ENCODE assay signal across 27 cellular contexts in the genomic region with DNA sequence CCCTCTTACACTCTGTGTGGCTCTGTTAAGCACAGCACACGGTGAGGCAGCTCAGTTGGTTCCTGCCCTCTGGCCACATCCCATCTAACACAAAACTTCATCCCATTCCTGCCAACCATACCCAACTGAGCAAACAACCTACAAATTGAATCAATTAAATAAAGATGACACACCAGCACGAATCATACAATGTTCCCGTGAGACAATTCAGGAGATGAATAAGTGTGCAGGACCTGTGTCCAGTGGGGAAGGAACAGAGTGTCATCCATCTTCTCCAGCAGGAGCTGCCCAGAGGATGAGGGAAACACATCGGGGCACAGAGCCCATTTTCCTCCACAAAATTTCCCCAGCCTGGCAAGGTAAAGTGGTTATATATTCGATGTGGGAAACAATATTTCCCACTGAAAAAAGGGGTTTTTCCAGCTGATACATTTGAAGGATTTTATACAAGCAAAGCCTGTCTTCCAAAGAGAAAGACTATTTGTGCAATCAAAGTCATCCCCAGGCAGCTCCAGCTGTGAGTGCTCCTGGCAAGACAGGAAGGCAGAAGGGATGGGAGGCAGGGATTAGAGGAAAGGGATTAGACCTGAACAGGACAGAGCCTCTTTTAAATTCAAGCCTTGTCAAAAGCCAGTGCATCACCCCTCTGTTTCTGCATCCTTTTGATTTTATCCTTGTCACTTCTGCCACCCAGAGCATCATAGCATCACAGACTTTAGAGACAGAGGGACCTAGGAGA.
A peak's percentile ranks its signal among the peaks of the same experiment; 100 is the strongest.
DNase-seq lines count a peak whose midpoint lies in the region; ATAC-seq and TF ChIP-seq lines count a peak whose summit lies in the region.
"Had no signal": no experiment of that assay in that cellular context is flagged by ENCODE, and none has a peak within 500 bp of the region (broad histone marks: within the 10 kb centered on the region; RNA-seq: fewer than 3 reads in every experiment).

No MANE protein-coding gene starts in this region.

- H3K4me1 Mint-ChIP-seq in stimulated activated effector memory CD8-positive, alpha-beta T cell treated with anti-CD3 and anti-CD28 coated beads, Interleukin-12 subunit alpha, Interleukin-12 subunit beta, amount 100 ng/mL, for 72 hours, result no peaks in the 10 kb centered on the region
- H3K4me1 Mint-ChIP-seq in activated CD4-positive, alpha-beta memory T cell treated with anti-CD3 and anti-CD28 coated beads for 36 hours (ENCODE audit: low read depth), result no peaks in the 10 kb centered on the region
- H3K4me1 Mint-ChIP-seq: activated CD4-positive, alpha-beta T cell treated with anti-CD3 and anti-CD28 coated beads, Interleukin-2, amount 10 ng/mL, durations not matched to agents 24 days and 14 days; activated CD8-positive, alpha-beta memory T cell treated with anti-CD3 and anti-CD28 coated beads, Interleukin-2, amount 10 ng/mL, durations not matched to agents 7 days and 5 days had no signal

- no peak overlapping the region for H3K27ac Mint-ChIP-seq in stimulated activated effector memory CD8-positive, alpha-beta T cell treated with anti-CD3 and anti-CD28 coated beads, Interleukin-12 subunit alpha, Interleukin-12 subunit beta, amount 100 ng/mL, for 72 hours
- no peak overlapping the region for H3K27ac Mint-ChIP-seq in activated CD4-positive, alpha-beta memory T cell treated with anti-CD3 and anti-CD28 coated beads for 36 hours
- H3K27ac Mint-ChIP-seq: activated CD4-positive, alpha-beta T cell treated with anti-CD3 and anti-CD28 coated beads, Interleukin-2, amount 10 ng/mL, durations not matched to agents 24 days and 14 days; activated CD8-positive, alpha-beta memory T cell treated with anti-CD3 and anti-CD28 coated beads, Interleukin-2, amount 10 ng/mL, durations not matched to agents 7 days and 5 days; activated naive CD4-positive, alpha-beta T cell treated with anti-CD3 and anti-CD28 coated beads, Interleukin-2, amount 50 U/mL, for 72 hours; endodermal cell; nephron progenitor cell had no signal

- no peak for TF ChIP-seq POLR2A in breast epithelium (IDR thresholded peaks at IDR 0.05)

- no peak overlapping the region for H3K4me2 ChIP-seq in mammary epithelial cell (ENCODE audit: insufficient read depth, low read depth, low read length)
- H3K4me2 ChIP-seq: BLaER1, smooth muscle cell had no signal

- CTCF ChIA-PET in mammary epithelial cell (lab: Charles Lee; ENCODE audit: low non-redundant PET), result no interaction called here
- CTCF ChIA-PET in activated CD4-positive, alpha-beta memory T cell treated with anti-CD3 and anti-CD28 coated beads for 36 hours (lab: Charles Lee), result no interaction called here

- peaks cover 6% of the 10 kb centered on the region for H3K79me2 ChIP-seq in mammary epithelial cell (ENCODE audit: insufficient read depth, low read length)

- no peaks in the 10 kb centered on the region for H3K27me3 Mint-ChIP-seq in activated CD4-positive, alpha-beta memory T cell treated with anti-CD3 and anti-CD28 coated beads for 36 hours
- H3K27me3 Mint-ChIP-seq: activated CD4-positive, alpha-beta T cell treated with anti-CD3 and anti-CD28 coated beads, Interleukin-2, amount 10 ng/mL, durations not matched to agents 24 days and 14 days; activated CD8-positive, alpha-beta memory T cell treated with anti-CD3 and anti-CD28 coated beads, Interleukin-2, amount 10 ng/mL, durations not matched to agents 7 days and 5 days had no signal

- 62% methylated on average over 5 of the region's 5 CpGs for WGBS in mammary epithelial cell (ENCODE audit: low coverage, missing lambda C conversion rate)

- in situ Hi-C loops in mammary epithelial cell (cut with MboI; ENCODE audit: low sequenced_read_pairs in 2 of 2), result no loop called here

- no peak overlapping the region for H2AFZ ChIP-seq in mammary epithelial cell (ENCODE audit: low read depth, low read length)

- POLR2A ChIA-PET in activated CD4-positive, alpha-beta memory T cell treated with anti-CD3 and anti-CD28 coated beads for 36 hours (lab: Charles Lee), result no interaction called here

- BruUV-seq in mammary epithelial cell (replicated peaks; lab: Mats Ljungman, UMichigan), result no TSS peak

- no peaks in the 10 kb centered on the region for H3K36me3 ChIP-seq in mammary epithelial cell (ENCODE audit: insufficient read depth, low read length)
- H3K36me3 ChIP-seq in breast epithelium, result no peaks in the 10 kb centered on the region
- H3K36me3 ChIP-seq: BLaER1, heart left ventricle had no signal

- H3K4me3 ChIP-seq in mammary epithelial cell (replicated peaks in 1 of 3; ENCODE audit: insufficient read depth in 1 of 3, low read depth in 2 of 3, low read length in 3 of 3) (no peak overlapping the region), breast epithelium (no peak overlapping the region)
- H3K4me3 ChIP-seq: BLaER1, heart left ventricle, mucosa of descending colon, smooth muscle cell had no signal

- H3K9me3 Mint-ChIP-seq in stimulated activated effector memory CD8-positive, alpha-beta T cell treated with anti-CD3 and anti-CD28 coated beads, Interleukin-12 subunit alpha, Interleukin-12 subunit beta, amount 100 ng/mL, for 72 hours, result no peaks in the 10 kb centered on the region
- H3K9me3 Mint-ChIP-seq in activated CD4-positive, alpha-beta memory T cell treated with anti-CD3 and anti-CD28 coated beads for 36 hours, result no peaks in the 10 kb centered on the region
- H3K9me3 Mint-ChIP-seq: activated CD4-positive, alpha-beta T cell treated with anti-CD3 and anti-CD28 coated beads, Interleukin-2, amount 10 ng/mL, durations not matched to agents 24 days and 14 days; activated naive CD4-positive, alpha-beta T cell treated with anti-CD3 and anti-CD28 coated beads, Interleukin-2, amount 50 U/mL, for 72 hours had no signal

- H3K9ac ChIP-seq in mammary epithelial cell (ENCODE audit: insufficient read depth, low read length), result no peak overlapping the region
- H3K9ac ChIP-seq: BLaER1 had no signal

- intact Hi-C loops in mammary epithelial cell (cut with micrococcal nuclease), result no loop called here
- intact Hi-C loops in breast epithelium (cut with DNase I; ENCODE audit: low total_unique reads), result no loop called here
- intact Hi-C loops in activated CD4-positive, alpha-beta memory T cell treated with anti-CD3 and anti-CD28 coated beads for 36 hours (cut with micrococcal nuclease), result no loop called here

- peak; percentile 49 for ATAC-seq in foreskin keratinocyte
- ATAC-seq in stimulated activated effector memory CD8-positive, alpha-beta T cell treated with anti-CD3 and anti-CD28 coated beads, Interleukin-12 subunit alpha, Interleukin-12 subunit beta, amount 100 ng/mL, for 72 hours, result peak; percentile 19
- ATAC-seq: activated CD8-positive, alpha-beta memory T cell treated with anti-CD3 and anti-CD28 coated beads, Interleukin-2, amount 10 ng/mL, durations not matched to agents 7 days and 5 days; activated naive CD4-positive, alpha-beta T cell treated with anti-CD3 and anti-CD28 coated beads, Interleukin-2, amount 50 U/mL, for 72 hours; mucosa of descending colon had no signal

- H3K27me3 ChIP-seq in mammary epithelial cell (ENCODE audit: insufficient read depth, low read length), result no peaks in the 10 kb centered on the region
- no peaks in the 10 kb centered on the region for H3K27me3 ChIP-seq in breast epithelium
- H3K27me3 ChIP-seq in foreskin keratinocyte, result no peaks in the 10 kb centered on the region
- H3K27me3 ChIP-seq: BLaER1, heart left ventricle had no signal

- H3K36me3 Mint-ChIP-seq in stimulated activated effector memory CD8-positive, alpha-beta T cell treated with anti-CD3 and anti-CD28 coated beads, Interleukin-12 subunit alpha, Interleukin-12 subunit beta, amount 100 ng/mL, for 72 hours, result no peaks in the 10 kb centered on the region
- no peaks in the 10 kb centered on the region for H3K36me3 Mint-ChIP-seq in activated CD4-positive, alpha-beta memory T cell treated with anti-CD3 and anti-CD28 coated beads for 36 hours
- H3K36me3 Mint-ChIP-seq: activated CD8-positive, alpha-beta memory T cell treated with anti-CD3 and anti-CD28 coated beads, Interleukin-2, amount 10 ng/mL, durations not matched to agents 7 days and 5 days; activated naive CD4-positive, alpha-beta T cell treated with anti-CD3 and anti-CD28 coated beads, Interleukin-2, amount 50 U/mL, for 72 hours had no signal

- DNase-seq in mammary epithelial cell (peak; percentile 61), breast epithelium (ENCODE audit: low spot score in 2 of 2) (no peak), NCI-H82 treated with DMSO at 0.1 percent for 48 hours (lab: John Stamatoyannopoulos, UW; ENCODE audit: unreplicated experiment) (peak; percentile 34), foreskin keratinocyte (no peak), NCI-H128 (lab: John Stamatoyannopoulos, UW; ENCODE audit: unreplicated experiment) (no peak), GM20000 (ENCODE audit: low spot score) (no peak)
- no peak for DNase-seq in stimulated activated effector memory CD8-positive, alpha-beta T cell treated with anti-CD3 and anti-CD28 coated beads, Interleukin-12 subunit alpha, Interleukin-12 subunit beta, amount 100 ng/mL, for 72 hours (ENCODE audit: low spot score in 2 of 2)
- DNase-seq in activated CD4-positive, alpha-beta memory T cell treated with anti-CD3 and anti-CD28 coated beads for 36 hours, result no peak
- DNase-seq: activated CD4-positive, alpha-beta T cell treated with anti-CD3 and anti-CD28 coated beads, Interleukin-2, amount 10 ng/mL, durations not matched to agents 24 days and 14 days; activated CD8-positive, alpha-beta memory T cell treated with anti-CD3 and anti-CD28 coated beads, Interleukin-2, amount 10 ng/mL, durations not matched to agents 7 days and 5 days; Caco-2; endodermal cell; heart left ventricle; mucosa of descending colon; NCI-H1092; NCI-H2029; NCI-H2227 treated with DMSO at 0.1 percent for 48 hours; NCI-H774; nephron progenitor cell; OCI-M1; SIG-M5; stimulated activated naive CD4-positive, alpha-beta T cell; T-helper 1 cell had no signal

- H3K4me3 Mint-ChIP-seq in stimulated activated effector memory CD8-positive, alpha-beta T cell treated with anti-CD3 and anti-CD28 coated beads, Interleukin-12 subunit alpha, Interleukin-12 subunit beta, amount 100 ng/mL, for 72 hours, result no peak overlapping the region
- no peak overlapping the region for H3K4me3 Mint-ChIP-seq in activated CD4-positive, alpha-beta memory T cell treated with anti-CD3 and anti-CD28 coated beads for 36 hours
- H3K4me3 Mint-ChIP-seq: activated CD4-positive, alpha-beta T cell treated with anti-CD3 and anti-CD28 coated beads, Interleukin-2, amount 10 ng/mL, durations not matched to agents 24 days and 14 days; activated CD8-positive, alpha-beta memory T cell treated with anti-CD3 and anti-CD28 coated beads, Interleukin-2, amount 10 ng/mL, durations not matched to agents 7 days and 5 days; endodermal cell; nephron progenitor cell had no signal

- dilution Hi-C loops in mammary epithelial cell (cut with HindIII; ENCODE audit: low sequenced_read_pairs), result no loop called here

- H3K9me3 ChIP-seq in mammary epithelial cell (replicated peaks; ENCODE audit: insufficient read depth, low read length) (no peaks in the 10 kb centered on the region), breast epithelium (no peaks in the 10 kb centered on the region)
- H3K9me3 ChIP-seq: BLaER1, Caco-2, mucosa of descending colon had no signal

- TF ChIP-seq CTCF in mammary epithelial cell (conservative IDR thresholded peaks at IDR 0.05 in 1 of 2, IDR thresholded peaks at IDR 0.05 in 1 of 2; ENCODE audit: extremely low read depth in 1 of 2, insufficient read depth in 1 of 2, low read depth in 1 of 2, low read length in 2 of 2) (no peak), breast epithelium (IDR thresholded peaks at IDR 0.05) (no peak), foreskin keratinocyte (conservative IDR thresholded peaks at IDR 0.05) (no peak), GM20000 (IDR thresholded peaks at IDR 0.05; ENCODE audit: extremely low read depth, missing control alignments) (no peak)

- H3K27ac ChIP-seq in mammary epithelial cell (ENCODE audit: insufficient read depth, low read depth, low read length) (no peak overlapping the region), breast epithelium (no peak overlapping the region), foreskin keratinocyte (no peak overlapping the region)
- H3K27ac ChIP-seq: 22Rv1, BLaER1 had no signal

- peaks cover 8% of the 10 kb centered on the region for H3K4me1 ChIP-seq in mammary epithelial cell (ENCODE audit: insufficient read depth, low read length)
- H3K4me1 ChIP-seq in breast epithelium, result no peaks in the 10 kb centered on the region
- no peaks in the 10 kb centered on the region for H3K4me1 ChIP-seq in foreskin keratinocyte
- H3K4me1 ChIP-seq: BLaER1, Caco-2 had no signal

- no peaks in the 10 kb centered on the region for H4K20me1 ChIP-seq in mammary epithelial cell (ENCODE audit: insufficient read depth, low read length)
- H4K20me1 ChIP-seq: BLaER1 had no signal

Comparison
In these comparisons a context has a peak if more than half of its experiments do, and no peak if none do; other contexts are left out.
1. DNase-seq: peak in mammary epithelial cell (single experiment) and NCI-H82 treated with DMSO at 0.1 percent for 48 hours (single experiment); none in breast epithelium (0 of 2), foreskin keratinocyte (0 of 2), stimulated activated effector memory CD8-positive, alpha-beta T cell treated with anti-CD3 and anti-CD28 coated beads, Interleukin-12 subunit alpha, Interleukin-12 subunit beta, amount 100 ng/mL, for 72 hours (0 of 2), activated CD4-positive, alpha-beta memory T cell treated with anti-CD3 and anti-CD28 coated beads for 36 hours (single experiment), NCI-H128 (single experiment) and GM20000 (single experiment).